17 cellular contexts compared by ENCODE assay signal in genomic region chr12:124689585-124689984, GRCh38.
"Had no signal": no experiment of that assay in that cellular context is flagged by ENCODE, and none has a peak within 500 bp of the region (broad histone marks: within the 10 kb centered on the region; RNA-seq: fewer than 3 reads in every experiment).

No MANE protein-coding gene starts in this region.

- DNase-seq: activated CD4-positive, alpha-beta T cell treated with anti-CD3 and anti-CD28 coated beads for 1 hour; activated CD4-positive, alpha-beta T cell treated with anti-CD3 and anti-CD28 coated beads, Interleukin-2, amount 50 U/mL, for 4 hours; activated naive CD4-positive, alpha-beta T cell treated with anti-CD3 and anti-CD28 coated beads for 36 hours; dorsolateral prefrontal cortex; endodermal cell; erythroblast; gastrocnemius medialis; heart right ventricle; naive B cell; stimulated activated CD4-positive, alpha-beta T cell treated with anti-CD3 and anti-CD28 coated beads, Interleukin-1b, Interleukin-23, amount 100 ng/mL, for 48 hours had no signal

- H3K27ac ChIP-seq: ascending aorta, cardiac muscle cell, neutrophil, thoracic aorta had no signal

- ATAC-seq: activated T-helper 17 cell treated with anti-CD3 and anti-CD28 coated beads, Interleukin-2, amount 50 U/mL, for 72 hours; gastrocnemius medialis; heart right ventricle; left lobe of liver had no signal

- H3K27ac Mint-ChIP-seq: activated naive CD4-positive, alpha-beta T cell treated with anti-CD3 and anti-CD28 coated beads for 36 hours; activated T-helper 17 cell treated with anti-CD3 and anti-CD28 coated beads, Interleukin-2, amount 50 U/mL, for 72 hours; endodermal cell; T-helper 2 cell treated with Interferon-gamma antibody and Interleukin-4, amounts not matched to agents 5 μg/mL and 100 μg/mL, for 36 hours had no signal

- H3K4me3 Mint-ChIP-seq: activated naive CD4-positive, alpha-beta T cell treated with anti-CD3 and anti-CD28 coated beads for 36 hours; activated T-helper 17 cell treated with anti-CD3 and anti-CD28 coated beads, Interleukin-2, amount 50 U/mL, for 72 hours; endodermal cell; T-helper 2 cell treated with Interferon-gamma antibody and Interleukin-4, amounts not matched to agents 5 μg/mL and 100 μg/mL, for 36 hours had no signal

- H3K4me3 ChIP-seq: ascending aorta, cardiac muscle cell, dorsolateral prefrontal cortex, gastrocnemius medialis, heart right ventricle, thoracic aorta had no signal

- H3K9me3 Mint-ChIP-seq: activated T-helper 17 cell treated with anti-CD3 and anti-CD28 coated beads, Interleukin-2, amount 50 U/mL, for 72 hours had no signal

- H3K36me3 Mint-ChIP-seq: naive B cell had no signal

- H3K9me3 ChIP-seq: gastrocnemius medialis, thoracic aorta had no signal

- H3K36me3 ChIP-seq: ascending aorta, cardiac muscle cell, gastrocnemius medialis, heart right ventricle, neutrophil, thoracic aorta had no signal

- H3K27me3 ChIP-seq: ascending aorta, cardiac muscle cell, dorsolateral prefrontal cortex, gastrocnemius medialis, heart right ventricle had no signal
